Comparison of ENCODE assay signal across 1 cellular context in the genomic region with DNA sequence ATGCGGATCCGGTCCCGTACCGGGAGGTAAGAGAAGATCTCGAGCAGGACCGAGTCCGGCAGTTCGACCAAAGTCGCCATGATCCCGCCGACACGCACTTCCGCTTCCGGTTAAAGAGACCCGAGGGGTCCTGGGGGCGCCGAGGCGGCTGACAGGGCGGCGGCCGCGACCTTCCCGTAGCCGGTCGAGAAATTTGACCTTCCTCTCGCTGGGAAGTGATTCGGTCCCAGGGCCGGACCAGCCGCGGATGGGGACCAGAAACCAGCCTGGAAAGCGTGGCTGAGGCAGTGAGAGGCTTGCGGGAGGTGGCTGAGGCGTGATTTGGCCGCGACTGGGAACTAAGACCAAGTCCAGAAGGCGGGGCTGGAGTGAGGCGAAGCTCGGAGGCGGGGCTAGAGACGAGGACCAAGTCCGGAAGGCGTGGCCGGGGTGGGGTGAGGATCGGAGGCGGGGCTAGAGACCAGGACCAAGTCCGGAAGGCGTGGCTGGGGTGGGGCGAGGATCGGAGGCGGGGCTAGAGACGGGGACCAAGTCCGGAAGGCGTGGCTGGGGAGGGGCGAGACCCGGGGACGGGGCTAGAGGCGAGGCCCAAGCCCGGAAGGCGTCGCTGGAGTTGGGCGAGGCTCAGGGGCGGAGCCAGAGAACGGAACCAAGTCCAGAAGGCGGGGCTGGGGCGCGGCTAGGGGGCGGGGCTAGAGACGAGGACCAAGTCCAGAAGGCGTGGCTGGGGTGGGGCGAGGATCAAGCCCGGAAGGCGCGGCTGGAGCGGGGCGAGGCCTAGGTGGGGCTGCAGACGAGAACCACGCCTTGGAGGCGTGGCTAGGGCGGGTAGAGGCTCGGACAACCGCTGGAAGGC.
TF ChIP-seq lines count a peak whose summit lies in the region.

A gene with protein sequence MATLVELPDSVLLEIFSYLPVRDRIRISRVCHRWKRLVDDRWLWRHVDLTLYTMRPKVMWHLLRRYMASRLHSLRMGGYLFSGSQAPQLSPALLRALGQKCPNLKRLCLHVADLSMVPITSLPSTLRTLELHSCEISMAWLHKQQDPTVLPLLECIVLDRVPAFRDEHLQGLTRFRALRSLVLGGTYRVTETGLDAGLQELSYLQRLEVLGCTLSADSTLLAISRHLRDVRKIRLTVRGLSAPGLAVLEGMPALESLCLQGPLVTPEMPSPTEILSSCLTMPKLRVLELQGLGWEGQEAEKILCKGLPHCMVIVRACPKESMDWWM (minus strand): TSS at position 346 of the 856 bp plus-strand sequence. CDS start 266 bp downstream, at position 80.

TF ChIP-seq in K562, 482 proteins besides CTCF, POLR2A, EP300 and RAD21 (continued from another document):
- TF ChIP-seq, protein P1, sequence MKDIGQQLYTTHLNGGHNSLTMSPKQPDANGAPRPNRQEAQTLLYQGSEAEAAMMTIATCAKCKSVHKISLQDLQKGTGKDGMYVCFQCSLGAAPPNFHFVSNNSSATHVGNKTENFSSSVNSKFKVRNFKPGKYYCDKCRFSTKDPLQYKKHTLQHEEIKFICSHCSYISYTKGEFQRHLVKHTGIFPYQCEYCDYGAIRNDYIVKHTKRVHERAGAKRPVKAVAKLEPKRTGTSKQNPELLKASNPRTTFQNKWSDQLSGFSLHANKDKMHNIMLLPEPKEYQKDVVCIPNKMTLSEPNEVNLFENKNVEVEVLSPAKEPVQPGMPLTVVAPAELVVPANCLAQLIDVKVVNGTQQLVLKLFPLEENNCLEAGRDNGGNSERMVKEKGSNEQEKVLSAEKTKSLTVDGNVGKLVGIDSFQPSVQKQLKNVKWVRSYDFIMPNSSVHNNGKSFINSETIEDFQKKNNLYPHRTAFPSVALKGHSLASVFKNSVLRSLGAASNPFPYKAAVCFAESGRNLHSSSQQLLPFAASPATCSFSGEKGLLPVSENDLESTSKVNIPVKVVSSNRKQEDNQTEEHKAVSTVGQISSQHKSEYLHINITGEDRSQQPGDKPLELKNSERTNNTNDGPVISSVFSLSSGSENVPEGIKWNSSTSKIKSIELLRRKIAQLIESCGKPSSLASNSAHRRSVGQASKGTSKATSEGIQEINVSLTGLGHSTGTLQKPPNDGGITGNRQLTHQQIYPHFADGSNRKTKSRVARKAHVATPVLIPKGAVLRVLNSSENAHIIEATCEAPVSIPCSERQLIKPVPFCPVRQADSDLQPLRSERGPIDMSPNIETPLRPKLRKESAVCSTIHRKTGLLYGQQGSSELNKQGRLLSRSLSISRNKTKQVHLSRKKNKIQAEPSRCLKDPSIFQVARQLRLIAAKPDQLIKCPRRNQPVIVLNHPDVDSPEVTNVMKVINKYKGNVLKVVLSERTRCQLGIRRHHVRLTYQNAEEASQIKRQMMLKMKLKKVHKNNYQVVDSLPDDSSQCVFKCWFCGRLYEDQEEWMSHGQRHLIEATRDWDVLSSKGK (CRISPR knock-in tag; IDR thresholded peaks at IDR 0.05): no peak
- TF ChIP-seq MYC (IDR thresholded peaks at IDR 0.05; ENCODE audit: low read depth, low read length) (peak; percentile 74; the same call in 1 of the 2 replicates), MYC (CRISPR knock-in tag; IDR thresholded peaks at IDR 0.05; ENCODE audit: borderline replicate concordance, low read depth) (peak; percentile 56; the same call in 1 of the 2 replicates), DIDO1 (tag; IDR thresholded peaks at IDR 0.05; ENCODE audit: low read depth) (no peak), GTF2E2 (tag; IDR thresholded peaks at IDR 0.05) (no peak; the same call in 1 of the 2 replicates), ZNF408 (CRISPR knock-in tag; IDR thresholded peaks at IDR 0.05; ENCODE audit: low read depth) (no peak), GATAD2A (IDR thresholded peaks at IDR 0.05) (peak; percentile 87; the same call in 1 of the 2 replicates), TARDBP (IDR thresholded peaks at IDR 0.05) (peak; percentile 74; the same call in 1 of the 2 replicates), CREBBP (IDR thresholded peaks at IDR 0.05; ENCODE audit: low read depth, low read length) (no peak), HNRNPH1 (optimal IDR thresholded peaks at IDR 0.05; ENCODE audit: low read depth, low read length) (no peak), HNRNPUL1 (IDR thresholded peaks at IDR 0.05; ENCODE audit: low read length) (no peak), NFATC3 (IDR thresholded peaks at IDR 0.05) (no peak), ZNF23 (CRISPR knock-in tag; IDR thresholded peaks at IDR 0.05) (no peak), ATF1 (CRISPR knock-in tag; IDR thresholded peaks at IDR 0.05) (no peak), ATF1 (tag; IDR thresholded peaks at IDR 0.05) (peak; percentile 93), CBX1 (IDR thresholded peaks at IDR 0.05; ENCODE audit: low read depth) (peak; percentile 55; the same call in 1 of the 2 replicates), ZKSCAN8 (CRISPR knock-in tag; IDR thresholded peaks at IDR 0.05) (no peak), ERF (CRISPR knock-in tag; IDR thresholded peaks at IDR 0.05) (0 out of 2 replicates have a peak, but pooled peaks have one; percentile 22), RCOR1 (IDR thresholded peaks at IDR 0.05; ENCODE audit: borderline replicate concordance in 1 of 2, low read depth in 2 of 2, low read length in 2 of 2) (peak in 1 of 2 experiments; percentile 27; a peak in 1 of 4 replicates), ZNF707 (CRISPR knock-in tag; conservative IDR thresholded peaks at IDR 0.05) (no peak), SNRNP70 (optimal IDR thresholded peaks at IDR 0.05; ENCODE audit: low read depth, low read length) (no peak), NFXL1 (CRISPR knock-in tag; IDR thresholded peaks at IDR 0.05) (no peak), POLR2G (IDR thresholded peaks at IDR 0.05; ENCODE audit: low read depth, low read length) (peak; percentile 99), TRIM28 (IDR thresholded peaks at IDR 0.05) (0 out of 2 replicates have a peak, but pooled peaks have one; percentile 49), HOXB6 (CRISPR knock-in tag; IDR thresholded peaks at IDR 0.05; ENCODE audit: borderline replicate concordance) (no peak), FOXP1 (CRISPR knock-in tag; IDR thresholded peaks at IDR 0.05) (0 out of 2 replicates have a peak, but pooled peaks have one; percentile 39), MTA1 (IDR thresholded peaks at IDR 0.05; ENCODE audit: borderline replicate concordance) (peak; percentile 70; the same call in 1 of the 2 replicates), PML (IDR thresholded peaks at IDR 0.05; ENCODE audit: low read length) (peak; percentile 61; the same call in 1 of the 2 replicates), TOE1 (IDR thresholded peaks at IDR 0.05; ENCODE audit: borderline replicate concordance) (0 out of 2 replicates have a peak, but pooled peaks have one; percentile 69), TOE1 (CRISPR knock-in tag; IDR thresholded peaks at IDR 0.05; ENCODE audit: borderline replicate concordance, low read depth) (no peak; the same call in 1 of the 2 replicates), SETDB1 (IDR thresholded peaks at IDR 0.05; ENCODE audit: low read length) (no peak)
- TF ChIP-seq, protein P2, sequence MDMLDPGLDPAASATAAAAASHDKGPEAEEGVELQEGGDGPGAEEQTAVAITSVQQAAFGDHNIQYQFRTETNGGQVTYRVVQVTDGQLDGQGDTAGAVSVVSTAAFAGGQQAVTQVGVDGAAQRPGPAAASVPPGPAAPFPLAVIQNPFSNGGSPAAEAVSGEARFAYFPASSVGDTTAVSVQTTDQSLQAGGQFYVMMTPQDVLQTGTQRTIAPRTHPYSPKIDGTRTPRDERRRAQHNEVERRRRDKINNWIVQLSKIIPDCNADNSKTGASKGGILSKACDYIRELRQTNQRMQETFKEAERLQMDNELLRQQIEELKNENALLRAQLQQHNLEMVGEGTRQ (CRISPR knock-in tag; IDR thresholded peaks at IDR 0.05): no peak
- TF ChIP-seq, protein P3, sequence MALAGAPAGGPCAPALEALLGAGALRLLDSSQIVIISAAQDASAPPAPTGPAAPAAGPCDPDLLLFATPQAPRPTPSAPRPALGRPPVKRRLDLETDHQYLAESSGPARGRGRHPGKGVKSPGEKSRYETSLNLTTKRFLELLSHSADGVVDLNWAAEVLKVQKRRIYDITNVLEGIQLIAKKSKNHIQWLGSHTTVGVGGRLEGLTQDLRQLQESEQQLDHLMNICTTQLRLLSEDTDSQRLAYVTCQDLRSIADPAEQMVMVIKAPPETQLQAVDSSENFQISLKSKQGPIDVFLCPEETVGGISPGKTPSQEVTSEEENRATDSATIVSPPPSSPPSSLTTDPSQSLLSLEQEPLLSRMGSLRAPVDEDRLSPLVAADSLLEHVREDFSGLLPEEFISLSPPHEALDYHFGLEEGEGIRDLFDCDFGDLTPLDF (CRISPR knock-in tag; IDR thresholded peaks at IDR 0.05): no peak
- TF ChIP-seq, protein P4, sequence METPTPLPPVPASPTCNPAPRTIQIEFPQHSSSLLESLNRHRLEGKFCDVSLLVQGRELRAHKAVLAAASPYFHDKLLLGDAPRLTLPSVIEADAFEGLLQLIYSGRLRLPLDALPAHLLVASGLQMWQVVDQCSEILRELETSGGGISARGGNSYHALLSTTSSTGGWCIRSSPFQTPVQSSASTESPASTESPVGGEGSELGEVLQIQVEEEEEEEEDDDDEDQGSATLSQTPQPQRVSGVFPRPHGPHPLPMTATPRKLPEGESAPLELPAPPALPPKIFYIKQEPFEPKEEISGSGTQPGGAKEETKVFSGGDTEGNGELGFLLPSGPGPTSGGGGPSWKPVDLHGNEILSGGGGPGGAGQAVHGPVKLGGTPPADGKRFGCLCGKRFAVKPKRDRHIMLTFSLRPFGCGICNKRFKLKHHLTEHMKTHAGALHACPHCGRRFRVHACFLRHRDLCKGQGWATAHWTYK (CRISPR knock-in tag; IDR thresholded peaks at IDR 0.05): no peak
- TF ChIP-seq, protein P5, sequence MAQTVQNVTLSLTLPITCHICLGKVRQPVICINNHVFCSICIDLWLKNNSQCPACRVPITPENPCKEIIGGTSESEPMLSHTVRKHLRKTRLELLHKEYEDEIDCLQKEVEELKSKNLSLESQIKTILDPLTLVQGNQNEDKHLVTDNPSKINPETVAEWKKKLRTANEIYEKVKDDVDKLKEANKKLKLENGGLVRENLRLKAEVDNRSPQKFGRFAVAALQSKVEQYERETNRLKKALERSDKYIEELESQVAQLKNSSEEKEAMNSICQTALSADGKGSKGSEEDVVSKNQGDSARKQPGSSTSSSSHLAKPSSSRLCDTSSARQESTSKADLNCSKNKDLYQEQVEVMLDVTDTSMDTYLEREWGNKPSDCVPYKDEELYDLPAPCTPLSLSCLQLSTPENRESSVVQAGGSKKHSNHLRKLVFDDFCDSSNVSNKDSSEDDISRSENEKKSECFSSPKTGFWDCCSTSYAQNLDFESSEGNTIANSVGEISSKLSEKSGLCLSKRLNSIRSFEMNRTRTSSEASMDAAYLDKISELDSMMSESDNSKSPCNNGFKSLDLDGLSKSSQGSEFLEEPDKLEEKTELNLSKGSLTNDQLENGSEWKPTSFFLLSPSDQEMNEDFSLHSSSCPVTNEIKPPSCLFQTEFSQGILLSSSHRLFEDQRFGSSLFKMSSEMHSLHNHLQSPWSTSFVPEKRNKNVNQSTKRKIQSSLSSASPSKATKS (CRISPR knock-in tag; IDR thresholded peaks at IDR 0.05): no peak
- TF ChIP-seq, protein P6, sequence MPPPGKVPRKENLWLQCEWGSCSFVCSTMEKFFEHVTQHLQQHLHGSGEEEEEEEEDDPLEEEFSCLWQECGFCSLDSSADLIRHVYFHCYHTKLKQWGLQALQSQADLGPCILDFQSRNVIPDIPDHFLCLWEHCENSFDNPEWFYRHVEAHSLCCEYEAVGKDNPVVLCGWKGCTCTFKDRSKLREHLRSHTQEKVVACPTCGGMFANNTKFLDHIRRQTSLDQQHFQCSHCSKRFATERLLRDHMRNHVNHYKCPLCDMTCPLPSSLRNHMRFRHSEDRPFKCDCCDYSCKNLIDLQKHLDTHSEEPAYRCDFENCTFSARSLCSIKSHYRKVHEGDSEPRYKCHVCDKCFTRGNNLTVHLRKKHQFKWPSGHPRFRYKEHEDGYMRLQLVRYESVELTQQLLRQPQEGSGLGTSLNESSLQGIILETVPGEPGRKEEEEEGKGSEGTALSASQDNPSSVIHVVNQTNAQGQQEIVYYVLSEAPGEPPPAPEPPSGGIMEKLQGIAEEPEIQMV (tag; conservative IDR thresholded peaks at IDR 0.05; ENCODE audit: low read depth): no peak
- TF ChIP-seq, protein P7, sequence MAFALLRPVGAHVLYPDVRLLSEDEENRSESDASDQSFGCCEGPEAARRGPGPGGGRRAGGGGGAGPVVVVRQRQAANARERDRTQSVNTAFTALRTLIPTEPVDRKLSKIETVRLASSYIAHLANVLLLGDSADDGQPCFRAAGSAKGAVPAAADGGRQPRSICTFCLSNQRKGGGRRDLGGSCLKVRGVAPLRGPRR (CRISPR knock-in tag; IDR thresholded peaks at IDR 0.05): no peak
- TF ChIP-seq, protein P8, sequence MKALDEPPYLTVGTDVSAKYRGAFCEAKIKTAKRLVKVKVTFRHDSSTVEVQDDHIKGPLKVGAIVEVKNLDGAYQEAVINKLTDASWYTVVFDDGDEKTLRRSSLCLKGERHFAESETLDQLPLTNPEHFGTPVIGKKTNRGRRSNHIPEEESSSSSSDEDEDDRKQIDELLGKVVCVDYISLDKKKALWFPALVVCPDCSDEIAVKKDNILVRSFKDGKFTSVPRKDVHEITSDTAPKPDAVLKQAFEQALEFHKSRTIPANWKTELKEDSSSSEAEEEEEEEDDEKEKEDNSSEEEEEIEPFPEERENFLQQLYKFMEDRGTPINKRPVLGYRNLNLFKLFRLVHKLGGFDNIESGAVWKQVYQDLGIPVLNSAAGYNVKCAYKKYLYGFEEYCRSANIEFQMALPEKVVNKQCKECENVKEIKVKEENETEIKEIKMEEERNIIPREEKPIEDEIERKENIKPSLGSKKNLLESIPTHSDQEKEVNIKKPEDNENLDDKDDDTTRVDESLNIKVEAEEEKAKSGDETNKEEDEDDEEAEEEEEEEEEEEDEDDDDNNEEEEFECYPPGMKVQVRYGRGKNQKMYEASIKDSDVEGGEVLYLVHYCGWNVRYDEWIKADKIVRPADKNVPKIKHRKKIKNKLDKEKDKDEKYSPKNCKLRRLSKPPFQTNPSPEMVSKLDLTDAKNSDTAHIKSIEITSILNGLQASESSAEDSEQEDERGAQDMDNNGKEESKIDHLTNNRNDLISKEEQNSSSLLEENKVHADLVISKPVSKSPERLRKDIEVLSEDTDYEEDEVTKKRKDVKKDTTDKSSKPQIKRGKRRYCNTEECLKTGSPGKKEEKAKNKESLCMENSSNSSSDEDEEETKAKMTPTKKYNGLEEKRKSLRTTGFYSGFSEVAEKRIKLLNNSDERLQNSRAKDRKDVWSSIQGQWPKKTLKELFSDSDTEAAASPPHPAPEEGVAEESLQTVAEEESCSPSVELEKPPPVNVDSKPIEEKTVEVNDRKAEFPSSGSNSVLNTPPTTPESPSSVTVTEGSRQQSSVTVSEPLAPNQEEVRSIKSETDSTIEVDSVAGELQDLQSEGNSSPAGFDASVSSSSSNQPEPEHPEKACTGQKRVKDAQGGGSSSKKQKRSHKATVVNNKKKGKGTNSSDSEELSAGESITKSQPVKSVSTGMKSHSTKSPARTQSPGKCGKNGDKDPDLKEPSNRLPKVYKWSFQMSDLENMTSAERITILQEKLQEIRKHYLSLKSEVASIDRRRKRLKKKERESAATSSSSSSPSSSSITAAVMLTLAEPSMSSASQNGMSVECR (CRISPR knock-in tag; IDR thresholded peaks at IDR 0.05): peak; percentile 94
- TF ChIP-seq, protein P9, sequence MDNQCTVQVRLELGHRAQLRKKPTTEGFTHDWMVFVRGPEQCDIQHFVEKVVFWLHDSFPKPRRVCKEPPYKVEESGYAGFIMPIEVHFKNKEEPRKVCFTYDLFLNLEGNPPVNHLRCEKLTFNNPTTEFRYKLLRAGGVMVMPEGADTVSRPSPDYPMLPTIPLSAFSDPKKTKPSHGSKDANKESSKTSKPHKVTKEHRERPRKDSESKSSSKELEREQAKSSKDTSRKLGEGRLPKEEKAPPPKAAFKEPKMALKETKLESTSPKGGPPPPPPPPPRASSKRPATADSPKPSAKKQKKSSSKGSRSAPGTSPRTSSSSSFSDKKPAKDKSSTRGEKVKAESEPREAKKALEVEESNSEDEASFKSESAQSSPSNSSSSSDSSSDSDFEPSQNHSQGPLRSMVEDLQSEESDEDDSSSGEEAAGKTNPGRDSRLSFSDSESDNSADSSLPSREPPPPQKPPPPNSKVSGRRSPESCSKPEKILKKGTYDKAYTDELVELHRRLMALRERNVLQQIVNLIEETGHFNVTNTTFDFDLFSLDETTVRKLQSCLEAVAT (IDR thresholded peaks at IDR 0.05): no peak
